8 cellular contexts compared by ENCODE assay signal in genomic region chr12:12716845-12717585, GRCh38. TPM values are rescaled to one million over a fixed set of nuclear protein-coding genes. Genes with fewer than 3 reads are reported as not detected.
DNase-seq lines count a peak whose midpoint lies in the region; ATAC-seq and TF ChIP-seq lines count a peak whose summit lies in the region.

Gene CDKN1B (plus strand): TSS chr12:12717368. CDS start chr12:12717840, 472 bp downstream.

- CTCF ChIA-PET in CD4-positive, alpha-beta T cell (lab: Charles Lee), result interaction anchor here (0.8 to 2.4 kb wide), 10 partner anchors 8 to 390 kb away, joined by 3 to 13 read pairs (median 4); partner anchors contain the start of gene BORCS5

- no peaks in the 10 kb centered on the region for H3K9me3 Mint-ChIP-seq in CD4-positive, alpha-beta T cell
- H3K9me3 Mint-ChIP-seq in effector memory CD8-positive, alpha-beta T cell, result no peaks in the 10 kb centered on the region
- peaks cover 1% of the 10 kb centered on the region for H3K9me3 Mint-ChIP-seq in memory B cell

- DNase-seq in CD4-positive, alpha-beta T cell, result peak; percentile 75 to 88 (median 82)
- peak; percentile 91 for DNase-seq in GM20000 (ENCODE audit: low spot score)
- DNase-seq in HUDEP-2 (lab: John Stamatoyannopoulos, UW; ENCODE audit: unreplicated experiment in 76 of 76), result peak in 75 of 76 experiments; percentile 30 to 93 (median 87)
- DNase-seq in NOMO-1 treated with dmso at 0.1 percent for 144 hours (lab: John Stamatoyannopoulos, UW; ENCODE audit: unreplicated experiment), result peak; percentile 87
- peak in 2 of 3 experiments; percentile 64 to 76 for DNase-seq in activated CD8-positive, alpha-beta memory T cell treated with anti-CD3 and anti-CD28 coated beads for 48 hours (ENCODE audit: low read depth in 2 of 3, low spot score in 2 of 3)
- peak; percentile 72 to 78 (median 74) for DNase-seq in effector memory CD8-positive, alpha-beta T cell
- peak; percentile 67 to 71 for DNase-seq in memory B cell (ENCODE audit: low spot score in 2 of 2)
- DNase-seq in stimulated activated CD4-positive, alpha-beta T cell treated with anti-CD3 and anti-CD28 coated beads, TNF-alpha, amount 100 ng/mL, for 48 hours (ENCODE audit: low read depth in 3 of 3), result peak; percentile 65 to 76 (median 76)

- POLR2A ChIA-PET in CD4-positive, alpha-beta T cell (lab: Charles Lee), result interaction anchor here (0.9 to 16.3 kb wide), 32 partner anchors 8 to 1171 kb away, joined by 3 to 441 read pairs (median 8); partner anchors contain the start of genes BORCS5, CREBL2, DUSP16 and GPR19

- no peaks in the 10 kb centered on the region for H3K9me3 ChIP-seq in CD4-positive, alpha-beta T cell (ENCODE audit: control insufficient read depth, low read length)

- peaks cover 69% of the 10 kb centered on the region for H3K4me1 Mint-ChIP-seq in CD4-positive, alpha-beta T cell (ENCODE audit: low read depth)
- H3K4me1 Mint-ChIP-seq in effector memory CD8-positive, alpha-beta T cell (ENCODE audit: low read depth in 2 of 2), result peaks cover 49 to 68% of the 10 kb centered on the region in 2 donors
- H3K4me1 Mint-ChIP-seq in memory B cell, result peaks cover 51% of the 10 kb centered on the region

- H3K27me3 ChIP-seq in CD4-positive, alpha-beta T cell (ENCODE audit: control insufficient read depth, insufficient read depth, low read length), result no peaks in the 10 kb centered on the region

- TF ChIP-seq CTCF in CD4-positive, alpha-beta T cell (IDR thresholded peaks at IDR 0.05), result no peak
- no peak for TF ChIP-seq CTCF in GM20000 (IDR thresholded peaks at IDR 0.05; ENCODE audit: extremely low read depth, missing control alignments)

- peak within 1 kb of the TSS; percentile 99 for H3K4me3 Mint-ChIP-seq in CD4-positive, alpha-beta T cell
- H3K4me3 Mint-ChIP-seq in effector memory CD8-positive, alpha-beta T cell, result peak within 1 kb of the TSS; percentile 99
- H3K4me3 Mint-ChIP-seq in memory B cell, result peak within 1 kb of the TSS; percentile 98

- intact Hi-C loops in CD4-positive, alpha-beta T cell (cut with DNase I, micrococcal nuclease), result loop anchor here (1.0 to 5.0 kb wide), 4 partner anchors 8 to 385 kb away; partner anchors contain the start of genes DUSP16 (in 1 of the 2) and GSG1 (in 1 of the 2)

- H3K36me3 Mint-ChIP-seq in CD4-positive, alpha-beta T cell (ENCODE audit: low read depth), result peaks cover 75% of the 10 kb centered on the region
- peaks cover 80% of the 10 kb centered on the region for H3K36me3 Mint-ChIP-seq in effector memory CD8-positive, alpha-beta T cell (ENCODE audit: insufficient read depth)
- H3K36me3 Mint-ChIP-seq in memory B cell, result peaks cover 28% of the 10 kb centered on the region

- peak within 1 kb of the TSS; percentile 97 for H3K27ac ChIP-seq in CD4-positive, alpha-beta T cell (ENCODE audit: low read depth, low read length)

- H3K27me3 Mint-ChIP-seq in CD4-positive, alpha-beta T cell, result no peaks in the 10 kb centered on the region
- no peaks in the 10 kb centered on the region for H3K27me3 Mint-ChIP-seq in effector memory CD8-positive, alpha-beta T cell
- no peaks in the 10 kb centered on the region for H3K27me3 Mint-ChIP-seq in memory B cell

- peak within 1 kb of the TSS; percentile 95 for H3K27ac Mint-ChIP-seq in CD4-positive, alpha-beta T cell
- H3K27ac Mint-ChIP-seq in effector memory CD8-positive, alpha-beta T cell, result peak within 1 kb of the TSS; percentile 100
- peak within 1 kb of the TSS; percentile 99 for H3K27ac Mint-ChIP-seq in memory B cell

- ATAC-seq in CD4-positive, alpha-beta T cell (ENCODE audit: poor library complexity), result peak; percentile 56
- peak; percentile 69 for ATAC-seq in effector memory CD8-positive, alpha-beta T cell (replicated peaks)
- peak; percentile 67 for ATAC-seq in memory B cell (ENCODE audit: low read depth)

RNA-seq across cellular contexts. Expression of gene CDKN1B, which starts in this region (rescaled TPM):
- 100 to 1,000 TPM; 352 TPM for total RNA-seq in CD4-positive, alpha-beta T cell

Comparison
In these comparisons a context has a peak if more than half of its experiments do, and no peak if none do; other contexts are left out.
1. Peak in every context shown above with its lines: DNase-seq, ATAC-seq and H3K27ac ChIP-seq.